Comparison of ENCODE assay signal across 18 cellular contexts in the genomic region with DNA sequence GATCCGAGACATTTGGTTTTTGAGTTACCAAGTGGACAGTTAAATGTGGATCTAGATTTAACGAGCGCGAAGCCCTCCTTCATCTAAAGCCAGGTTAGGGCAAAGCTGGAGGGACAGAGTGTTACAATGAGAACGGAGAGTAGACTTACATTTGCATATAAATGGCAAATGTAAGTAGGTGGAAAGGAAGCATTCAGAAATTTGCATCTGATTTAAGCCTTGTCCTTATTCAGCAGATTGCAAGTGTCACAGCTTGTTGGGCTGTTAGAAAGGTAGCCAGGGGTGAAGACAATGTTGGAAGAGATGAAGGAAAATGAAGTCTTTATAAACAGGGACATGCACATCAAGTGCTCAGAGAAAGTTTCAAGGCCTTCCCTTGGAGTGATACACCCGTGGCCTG.
"Had no signal": no experiment of that assay in that cellular context is flagged by ENCODE, and none has a peak within 500 bp of the region (broad histone marks: within the 10 kb centered on the region; RNA-seq: fewer than 3 reads in every experiment).

No MANE protein-coding gene starts in this region.

- H3K36me3 Mint-ChIP-seq: activated naive CD4-positive, alpha-beta T cell treated with anti-CD3 and anti-CD28 coated beads, Interleukin-2, amount 50 U/mL, for 24 hours; memory B cell had no signal

- H3K36me3 ChIP-seq: transverse colon had no signal

- H3K27me3 Mint-ChIP-seq: activated CD4-positive, alpha-beta memory T cell treated with anti-CD3 and anti-CD28 coated beads for 36 hours; activated naive CD4-positive, alpha-beta T cell treated with anti-CD3 and anti-CD28 coated beads, Interleukin-2, amount 50 U/mL, for 24 hours; memory B cell; naive thymus-derived CD8-positive, alpha-beta T cell had no signal

- H3K27ac ChIP-seq: hepatocyte, transverse colon, VCaP had no signal

- H3K4me3 Mint-ChIP-seq: activated CD4-positive, alpha-beta memory T cell treated with anti-CD3 and anti-CD28 coated beads for 36 hours; activated naive CD4-positive, alpha-beta T cell treated with anti-CD3 and anti-CD28 coated beads, Interleukin-2, amount 50 U/mL, for 24 hours; memory B cell; naive thymus-derived CD8-positive, alpha-beta T cell had no signal

- H3K4me1 Mint-ChIP-seq: activated naive CD4-positive, alpha-beta T cell treated with anti-CD3 and anti-CD28 coated beads, Interleukin-2, amount 50 U/mL, for 24 hours; memory B cell; naive thymus-derived CD8-positive, alpha-beta T cell had no signal

- H3K79me2 ChIP-seq: hepatocyte had no signal

- H3K27ac Mint-ChIP-seq: activated CD4-positive, alpha-beta memory T cell treated with anti-CD3 and anti-CD28 coated beads for 36 hours; activated naive CD4-positive, alpha-beta T cell treated with anti-CD3 and anti-CD28 coated beads, Interleukin-2, amount 50 U/mL, for 24 hours; memory B cell; naive thymus-derived CD8-positive, alpha-beta T cell had no signal

- H3K27me3 ChIP-seq: hepatocyte, transverse colon had no signal

- H3K4me2 ChIP-seq: hepatocyte had no signal

- DNase-seq: activated CD4-positive, alpha-beta memory T cell treated with anti-CD3 and anti-CD28 coated beads for 36 hours; activated effector memory CD4-positive, alpha-beta T cell treated with anti-CD3 and anti-CD28 coated beads, Interleukin-2, amount 50 U/mL, for 16 hours; activated T-cell treated with anti-CD3 and anti-CD28 coated beads, Interleukin-2, amount 50 U/mL, for 48 hours; caudate nucleus; islet precursor cell; left ventricle myocardium superior; naive thymus-derived CD8-positive, alpha-beta T cell; occipital lobe; right cardiac atrium; small intestine; stimulated activated naive CD8-positive, alpha-beta T cell treated with anti-CD3 and anti-CD28 coated beads, Interleukin-15, Interleukin-2, amounts not matched to agents 100 U/mL and 50 U/mL, for 24 hours; transverse colon had no signal

- H3K4me1 ChIP-seq: transverse colon had no signal

- H3K4me3 ChIP-seq: hepatocyte, transverse colon had no signal

- ATAC-seq: esophagus mucosa; left ventricle myocardium superior; naive thymus-derived CD8-positive, alpha-beta T cell; right cardiac atrium; SK-N-SH treated with all-trans-retinoic acid at 6 μM for 48 hours; stimulated activated naive CD8-positive, alpha-beta T cell treated with anti-CD3 and anti-CD28 coated beads, Interleukin-15, Interleukin-2, amounts not matched to agents 100 U/mL and 50 U/mL, for 24 hours had no signal
